ENCODE assay signal across 13 cellular contexts in genomic region chr3:49341996-49342395, GRCh38. TPM values are rescaled to one million over a fixed set of nuclear protein-coding genes. Genes with fewer than 3 reads are reported as not detected.
A peak's percentile ranks its signal among the peaks of the same experiment; 100 is the strongest.
DNase-seq lines count a peak whose midpoint lies in the region; ATAC-seq and TF ChIP-seq lines count a peak whose summit lies in the region.
"Had no signal": no experiment of that assay in that cellular context is flagged by ENCODE, and none has a peak within 500 bp of the region (broad histone marks: within the 10 kb centered on the region; RNA-seq: fewer than 3 reads in every experiment).

No MANE protein-coding gene starts in this region.

- CTCF ChIA-PET in HEK293 (lab: Yijun Ruan, JAX), result interaction anchor here (0.6 to 0.7 kb wide), 2 partner anchors 17 to 38 kb away, joined by 5 to 6 read pairs; no protein-coding TSS in a partner anchor

- peak overlapping the region; percentile 90 for H3K9ac ChIP-seq in BLaER1

- no peaks in the 10 kb centered on the region for H3K9me3 Mint-ChIP-seq in natural killer cell

- peaks cover 19% of the 10 kb centered on the region; the same call in 1 of the 2 replicates for H4K20me1 ChIP-seq in BLaER1

- H3K36me3 ChIP-seq in BLaER1 (peaks cover 8% of the 10 kb centered on the region; the same call in 1 of the 2 replicates), HEK293 (ENCODE audit: control insufficient read depth in 2 of 2, insufficient read depth in 1 of 2, low read length in 2 of 2) (peaks cover 0 to 1% of the 10 kb centered on the region in 2 experiments; a peak in 2 of 3 replicates), ascending aorta (peaks cover 0 to 3% of the 10 kb centered on the region in 2 donors)

- H3K27ac Mint-ChIP-seq in natural killer cell, result peak overlapping the region; percentile 84 to 97

- H3K27me3 ChIP-seq in BLaER1 (no peaks in the 10 kb centered on the region), ascending aorta (no peaks in the 10 kb centered on the region)

- peak overlapping the region; percentile 22 for H3K4me3 Mint-ChIP-seq in natural killer cell

- DNase-seq in ascending aorta (ENCODE audit: low spot score in 2 of 2), result no peak
- DNase-seq in natural killer cell, result no peak
- DNase-seq in DMS79 (lab: John Stamatoyannopoulos, UW), result no peak
- DNase-seq in 8988T, result no peak
- no peak for DNase-seq in A172 (ENCODE audit: low spot score)
- DNase-seq: head of caudate nucleus; mucosa of descending colon; NCI-H345; SHP77 treated with DMSO at 0.1 percent for 48 hours; stimulated activated CD4-positive, alpha-beta T cell treated with anti-CD3 and anti-CD28 coated beads, Interleukin-12 subunit alpha, Interleukin-12 subunit beta, amount 100 ng/mL, for 4 hours had no signal

- POLR2A ChIA-PET in HEK293 (lab: Yijun Ruan, JAX), result interaction anchor here (1.7 kb wide), 1 partner anchor 16 kb away, joined by 4 read pairs; no protein-coding TSS in a partner anchor

- intact Hi-C loops in ascending aorta (cut with DNase I) (loop anchor here (5.0 kb wide), 1 partner anchor 70 kb away; the partner anchor contains the start of genes RHOA and TCTA), natural killer cell (cut with micrococcal nuclease) (no loop called here)

- H3K4me2 ChIP-seq in BLaER1, result peak overlapping the region; percentile 88

- peaks cover 77% of the 10 kb centered on the region for H3K4me1 ChIP-seq in BLaER1
- no peaks in the 10 kb centered on the region for H3K4me1 ChIP-seq in HEK293 (ENCODE audit: control insufficient read depth, insufficient read depth, low read length)
- H3K4me1 ChIP-seq in ascending aorta, result peaks cover 4 to 22% of the 10 kb centered on the region in 2 donors

- H3K27ac ChIP-seq in BLaER1 (peak overlapping the region; percentile 97), HEK293 (ENCODE audit: extremely low read depth, low read depth, low read length) (no peak overlapping the region), ascending aorta (peak overlapping the region; percentile 46 to 52)

- H3K4me1 Mint-ChIP-seq in natural killer cell, result peaks cover 26 to 40% of the 10 kb centered on the region in 2 donors

- no peaks in the 10 kb centered on the region for H3K27me3 Mint-ChIP-seq in natural killer cell (ENCODE audit: low read depth in 2 of 2)

- H3K9me3 ChIP-seq in BLaER1 (no peaks in the 10 kb centered on the region), HEK293 (ENCODE audit: control insufficient read depth, insufficient read depth, low read depth, low read length) (no peaks in the 10 kb centered on the region), ascending aorta (no peaks in the 10 kb centered on the region)
- H3K9me3 ChIP-seq: mucosa of descending colon had no signal

- H3K4me3 ChIP-seq in BLaER1 (no peak overlapping the region), HEK293 (ENCODE audit: low read depth, low read length) (no peak overlapping the region), ascending aorta (no peak overlapping the region)
- H3K4me3 ChIP-seq: mucosa of descending colon had no signal

- no peaks in the 10 kb centered on the region for H3K36me3 Mint-ChIP-seq in natural killer cell

- TF ChIP-seq CTCF in HEK293 (tag by site-specific recombination; IDR thresholded peaks at IDR 0.05) (no peak), ascending aorta (IDR thresholded peaks at IDR 0.05) (no peak), natural killer cell (IDR thresholded peaks at IDR 0.05) (no peak)

- ATAC-seq in natural killer cell, result no peak
- ATAC-seq in GM21717 (IDR thresholded peaks at IDR 0.05; ENCODE audit: unreplicated experiment), result no peak
- ATAC-seq: mucosa of descending colon had no signal

TF ChIP-seq in HEK293, 187 proteins besides CTCF, POLR2A, EP300 and RAD21:
- no peak for TF ChIP-seq TSHZ1 (tag by site-specific recombination; IDR thresholded peaks at IDR 0.05; ENCODE audit: borderline replicate concordance)
- TF ChIP-seq ZNF350 (tag by site-specific recombination; IDR thresholded peaks at IDR 0.05), result no peak
- no peak for TF ChIP-seq ZXDB (tag by site-specific recombination; IDR thresholded peaks at IDR 0.05)
- TF ChIP-seq YY2 (tag by site-specific recombination; IDR thresholded peaks at IDR 0.05), result peak; percentile 33; the same call in 1 of the 2 replicates
- TF ChIP-seq ZNF146 (tag by site-specific recombination; IDR thresholded peaks at IDR 0.05), result no peak
- no peak for TF ChIP-seq BCL11B (tag by site-specific recombination; IDR thresholded peaks at IDR 0.05; ENCODE audit: low read depth)

RNA-seq across cellular contexts. Expression of gene USP4, which starts 2.1 kb away (rescaled TPM):
- total RNA-seq in ascending aorta (94.7 TPM), natural killer cell (100 to 1,000 TPM; 110 to 138 (median 135) TPM)
- 9.4 and 13.5 TPM in 2 replicates for total RNA-seq in A172 (2014; rRNA removed; shearing (Covaris generic))

RNA-seq across cellular contexts. Expression of gene GPX1, which starts 16.2 kb away (rescaled TPM):
- total RNA-seq in ascending aorta, result 422 TPM
- total RNA-seq in natural killer cell, result 10 to 100 TPM; 34.7 to 70.0 (median 59.1) TPM
- 233 and 352 TPM in 2 replicates for total RNA-seq in A172 (2014; rRNA removed; shearing (Covaris generic))
